18 cellular contexts compared by ENCODE assay signal in genomic region chr5:34688015-34688800, GRCh38. TPM values are rescaled to one million over a fixed set of nuclear protein-coding genes. Genes with fewer than 3 reads are reported as not detected.
DNase-seq lines count a peak whose midpoint lies in the region; ATAC-seq and TF ChIP-seq lines count a peak whose summit lies in the region.
"Had no signal": no experiment of that assay in that cellular context is flagged by ENCODE, and none has a peak within 500 bp of the region (broad histone marks: within the 10 kb centered on the region; RNA-seq: fewer than 3 reads in every experiment).

No MANE protein-coding gene starts in this region.

- no peak for DNase-seq in Calu3
- no peak for DNase-seq in ascending aorta (ENCODE audit: low spot score in 2 of 2)
- DNase-seq in hepatocyte (ENCODE audit: low spot score): peak; percentile 31
- no peak for DNase-seq in effector memory CD4-positive, alpha-beta T cell
- no peak for DNase-seq in T1000 (lab: John Stamatoyannopoulos, UW)
- DNase-seq in middle frontal gyrus (ENCODE audit: extremely low spot score, low spot score): no peak
- DNase-seq: activated CD4-positive, alpha-beta T cell treated with anti-CD3 and anti-CD28 coated beads, Interleukin-2, amount 10 ng/mL, durations not matched to agents 24 days and 14 days; activated CD8-positive, alpha-beta memory T cell treated with anti-CD3 and anti-CD28 coated beads, Interleukin-2, amount 50 U/mL, for 4 hours; activated gamma-delta T cell; cerebellar nuclear complex; effector memory CD8-positive, alpha-beta T cell; naive thymus-derived CD8-positive, alpha-beta T cell; NCI-H187 treated with DMSO at 0.1 percent for 48 hours; psoas muscle had no signal

- H3K27ac Mint-ChIP-seq in Calu3 (ENCODE audit: unreplicated experiment): peak overlapping the region; percentile 39
- H3K27ac Mint-ChIP-seq: activated CD4-positive, alpha-beta T cell treated with anti-CD3 and anti-CD28 coated beads, Interleukin-2, amount 10 ng/mL, durations not matched to agents 24 days and 14 days; effector memory CD8-positive, alpha-beta T cell; naive thymus-derived CD8-positive, alpha-beta T cell had no signal

- H3K36me3 ChIP-seq in ascending aorta (no peaks in the 10 kb centered on the region), hepatocyte (replicated peaks; ENCODE audit: insufficient read depth, low read depth) (no peaks in the 10 kb centered on the region), rectal smooth muscle tissue (ENCODE audit: control insufficient read depth, insufficient read depth, low read length) (no peaks in the 10 kb centered on the region)
- no peaks in the 10 kb centered on the region for H3K36me3 ChIP-seq in effector memory CD4-positive, alpha-beta T cell (ENCODE audit: control insufficient read depth, insufficient read depth, low read length)

- no peaks in the 10 kb centered on the region for H3K9me3 ChIP-seq in ascending aorta
- no peaks in the 10 kb centered on the region for H3K9me3 ChIP-seq in hepatocyte (ENCODE audit: low read depth)
- H3K9me3 ChIP-seq in effector memory CD4-positive, alpha-beta T cell (ENCODE audit: control insufficient read depth, low read length): no peaks in the 10 kb centered on the region
- H3K9me3 ChIP-seq: psoas muscle had no signal

- H3K36me3 Mint-ChIP-seq in Calu3 (ENCODE audit: insufficient read depth, unreplicated experiment): peaks cover 25% of the 10 kb centered on the region
- H3K36me3 Mint-ChIP-seq: naive thymus-derived CD8-positive, alpha-beta T cell had no signal

- H3K4me3 ChIP-seq in ascending aorta: no peak overlapping the region
- H3K4me3 ChIP-seq in hepatocyte: no peak overlapping the region
- no peak overlapping the region for H3K4me3 ChIP-seq in rectal smooth muscle tissue (ENCODE audit: low read length)
- H3K4me3 ChIP-seq in effector memory CD4-positive, alpha-beta T cell (ENCODE audit: insufficient read depth, low read depth, low read length, poor library complexity, severe bottlenecking): no peak overlapping the region
- H3K4me3 ChIP-seq: lung, psoas muscle had no signal

- no peaks in the 10 kb centered on the region for H4K20me1 ChIP-seq in hepatocyte (ENCODE audit: insufficient read depth, poor library complexity, severe bottlenecking)

- no TSS peak for BruUV-seq in Calu3 (replicated peaks; lab: Mats Ljungman, UMichigan)

- CTCF ChIA-PET in Calu3 (lab: Charles Lee): interaction anchor here (1.3 to 1.7 kb wide), 2 partner anchors 9 to 202 kb away, joined by 4 to 5 read pairs; no protein-coding TSS in a partner anchor

- no peak overlapping the region for H2AFZ ChIP-seq in hepatocyte

- H3K9me2 ChIP-seq in hepatocyte (replicated peaks; ENCODE audit: insufficient read depth): no peaks in the 10 kb centered on the region

- H3K27me3 Mint-ChIP-seq in Calu3 (ENCODE audit: unreplicated experiment): no peaks in the 10 kb centered on the region
- H3K27me3 Mint-ChIP-seq: activated CD4-positive, alpha-beta T cell treated with anti-CD3 and anti-CD28 coated beads, Interleukin-2, amount 10 ng/mL, durations not matched to agents 24 days and 14 days had no signal

- H3K4me1 Mint-ChIP-seq in Calu3 (ENCODE audit: low read depth, unreplicated experiment): peaks cover 60% of the 10 kb centered on the region
- H3K4me1 Mint-ChIP-seq: naive thymus-derived CD8-positive, alpha-beta T cell had no signal

- peaks cover 10 to 69% of the 10 kb centered on the region in 2 donors for H3K4me1 ChIP-seq in ascending aorta
- H3K4me1 ChIP-seq in hepatocyte (ENCODE audit: insufficient read depth): peaks cover 34% of the 10 kb centered on the region
- peaks cover 23% of the 10 kb centered on the region for H3K4me1 ChIP-seq in rectal smooth muscle tissue (ENCODE audit: control insufficient read depth, insufficient read depth, low read length)
- no peaks in the 10 kb centered on the region for H3K4me1 ChIP-seq in effector memory CD4-positive, alpha-beta T cell (ENCODE audit: control insufficient read depth, insufficient read depth, low read length, poor library complexity, severe bottlenecking)
- H3K4me1 ChIP-seq: psoas muscle had no signal

- H3K79me2 ChIP-seq in hepatocyte: peaks cover 57% of the 10 kb centered on the region

- no peak for ATAC-seq in HG03354 (IDR thresholded peaks at IDR 0.05; ENCODE audit: poor library complexity, severe bottlenecking, unreplicated experiment)
- ATAC-seq: effector memory CD8-positive, alpha-beta T cell; naive thymus-derived CD8-positive, alpha-beta T cell; psoas muscle had no signal

- H3K27ac ChIP-seq in ascending aorta (peak overlapping the region; percentile 62 to 73), hepatocyte (peak overlapping the region; percentile 87), rectal smooth muscle tissue (ENCODE audit: low read depth, low read length) (peak overlapping the region; percentile 77)
- H3K27ac ChIP-seq in effector memory CD4-positive, alpha-beta T cell (ENCODE audit: insufficient read depth, low read length, poor library complexity, severe bottlenecking): no peak overlapping the region
- H3K27ac ChIP-seq: psoas muscle, RWPE1 had no signal

- H3K9ac ChIP-seq in rectal smooth muscle tissue (ENCODE audit: low read length): no peak overlapping the region

- H3K4me3 Mint-ChIP-seq in Calu3 (ENCODE audit: low read depth, unreplicated experiment): no peak overlapping the region
- H3K4me3 Mint-ChIP-seq: activated CD4-positive, alpha-beta T cell treated with anti-CD3 and anti-CD28 coated beads, Interleukin-2, amount 10 ng/mL, durations not matched to agents 24 days and 14 days; effector memory CD8-positive, alpha-beta T cell; naive thymus-derived CD8-positive, alpha-beta T cell had no signal

- no peaks in the 10 kb centered on the region for H3K9me3 Mint-ChIP-seq in Calu3 (ENCODE audit: low read depth, unreplicated experiment)
- H3K9me3 Mint-ChIP-seq: activated CD4-positive, alpha-beta T cell treated with anti-CD3 and anti-CD28 coated beads, Interleukin-2, amount 10 ng/mL, durations not matched to agents 24 days and 14 days; effector memory CD8-positive, alpha-beta T cell; naive thymus-derived CD8-positive, alpha-beta T cell had no signal

- no peak for TF ChIP-seq CTCF in Calu3 (IDR thresholded peaks at IDR 0.05; ENCODE audit: unreplicated experiment)
- no peak for TF ChIP-seq CTCF in ascending aorta (IDR thresholded peaks at IDR 0.05)
- no peak for TF ChIP-seq CTCF in hepatocyte (IDR thresholded peaks at IDR 0.05; ENCODE audit: poor library complexity)

- 72% methylated on average over 7 of the region's 7 CpGs for WGBS in hepatocyte (ENCODE audit: low lambda C conversion rate, missing lambda C conversion rate)

- H3K27me3 ChIP-seq in ascending aorta (no peaks in the 10 kb centered on the region), hepatocyte (no peaks in the 10 kb centered on the region), rectal smooth muscle tissue (ENCODE audit: control insufficient read depth, insufficient read depth, low read length) (no peaks in the 10 kb centered on the region)
- no peaks in the 10 kb centered on the region for H3K27me3 ChIP-seq in effector memory CD4-positive, alpha-beta T cell (replicated peaks; ENCODE audit: control insufficient read depth, insufficient read depth, low read length, poor library complexity, severe bottlenecking)

- intact Hi-C loops in Calu3 (cut with micrococcal nuclease; ENCODE audit: unreplicated experiment) (loop anchor here (5.0 to 10.0 kb wide), 3 partner anchors 91 to 207 kb away; no protein-coding TSS in a partner anchor), ascending aorta (cut with DNase I) (loop anchor here (5.0 kb wide), 1 partner anchor 201 kb away; no protein-coding TSS in a partner anchor)

- peak overlapping the region; percentile 66 for H3K4me2 ChIP-seq in hepatocyte

RNA-seq across cellular contexts. Expression of gene RAI14, which starts 32.1 kb away (rescaled TPM):
- total RNA-seq in Calu3 (2022) (56.2 and 84.3 TPM in 2 replicates), ascending aorta (134 TPM), hepatocyte (44.8 and 49.6 TPM in 2 replicates)
- polyA plus RNA-seq in hepatocyte: 31.3 and 42.2 TPM in 2 replicates
- total RNA-seq: naive thymus-derived CD8-positive, alpha-beta T cell had no signal
- polyA plus RNA-seq: naive thymus-derived CD8-positive, alpha-beta T cell had no signal
